10 cellular contexts compared by ENCODE assay signal in the genomic region with DNA sequence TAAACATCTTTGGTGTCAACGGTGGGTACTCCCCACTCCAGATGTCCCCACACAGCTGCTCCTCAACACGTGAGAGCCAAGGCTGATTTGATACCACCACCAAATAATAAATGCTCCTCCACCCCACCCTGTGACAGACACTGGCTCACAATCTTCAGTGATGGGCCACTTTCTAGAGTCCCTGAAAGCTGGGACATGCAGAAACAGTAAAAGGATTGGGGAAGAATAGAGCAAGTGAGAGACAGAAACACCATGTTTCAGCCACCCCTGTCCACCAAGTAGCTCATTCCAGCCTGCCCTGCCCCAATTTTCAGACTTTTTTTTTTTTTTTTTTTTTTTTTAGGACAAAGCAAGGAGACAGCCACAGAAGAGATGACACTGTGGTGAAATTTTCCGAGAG. TPM values are rescaled to one million over a fixed set of nuclear protein-coding genes. Genes with fewer than 3 reads are reported as not detected.
A peak's percentile ranks its signal among the peaks of the same experiment; 100 is the strongest.
DNase-seq lines count a peak whose midpoint lies in the region; ATAC-seq, FAIRE-seq and TF ChIP-seq lines count a peak whose summit lies in the region.
"Had no signal": no experiment of that assay in that cellular context is flagged by ENCODE, and none has a peak within 500 bp of the region (broad histone marks: within the 10 kb centered on the region; RNA-seq: fewer than 3 reads in every experiment).

No MANE protein-coding gene starts in this region.

- WGBS in GM12878 (ENCODE audit: insufficient coverage, insufficient replicate concordance, low lambda C conversion rate, missing lambda C conversion rate): 65% methylated on average over 3 of the region's 3 CpGs
- WGBS in thyroid gland, 2 donors: 74 to 78% methylated on average over 3 of the region's 3 CpGs

- peaks cover 33% of the 10 kb centered on the region for H3K4me1 Mint-ChIP-seq in MCF 10A (ENCODE audit: insufficient read depth, unreplicated experiment)
- H3K4me1 Mint-ChIP-seq in mesothelial cell of epicardium: peaks cover 16% of the 10 kb centered on the region

- H3K9me3 ChIP-seq in breast epithelium (no peaks in the 10 kb centered on the region), GM12878 (replicated peaks; ENCODE audit: control insufficient read depth, insufficient read depth, low read length) (no peaks in the 10 kb centered on the region), thyroid gland (no peaks in the 10 kb centered on the region)

- DNase-seq in MCF 10A (ENCODE audit: unreplicated experiment) (peak; percentile 42), breast epithelium (ENCODE audit: low spot score in 2 of 2) (no peak), GM12878 (ENCODE audit: low read depth, low spot score) (no peak), mesothelial cell of epicardium (ENCODE audit: low spot score in 2 of 2, unreplicated experiment in 2 of 2) (no peak), thyroid gland (no peak), middle frontal gyrus (ENCODE audit: extremely low spot score, low spot score) (no peak), EL (no peak)
- DNase-seq: NCI-H2081 treated with DMSO at 0.1 percent for 48 hours had no signal

- H3K27me3 ChIP-seq in breast epithelium: no peaks in the 10 kb centered on the region
- H3K27me3 ChIP-seq in GM12878 (replicated peaks in 1 of 2; ENCODE audit: control insufficient read depth in 2 of 2, insufficient read depth in 2 of 2, low read length in 1 of 2): no peaks in the 10 kb centered on the region
- H3K27me3 ChIP-seq in thyroid gland: no peaks in the 10 kb centered on the region

- POLR2A ChIA-PET in MCF 10A (lab: Yijun Ruan, JAX) (interaction anchor here (0.6 to 4.7 kb wide), 8 partner anchors 10 to 62 kb away, joined by 3 to 29 read pairs (median 3); partner anchors contain the start of gene POMP), GM12878 (lab: Charles Lee) (no interaction called here)

- peak overlapping the region in 1 of 3 donors; percentile 70 for H3K4me3 ChIP-seq in breast epithelium
- no peak overlapping the region for H3K4me3 ChIP-seq in GM12878
- H3K4me3 ChIP-seq in thyroid gland (replicated peaks in 1 of 3): no peak overlapping the region

- H3K27ac ChIP-seq in breast epithelium (peak overlapping the region in 1 of 2 donors; percentile 65), GM12878 (ENCODE audit: control insufficient read depth, insufficient read depth) (no peak overlapping the region), thyroid gland (peak overlapping the region in 2 of 3 donors; percentile 41 to 89)
- H3K27ac ChIP-seq: BLaER1 had no signal

- H3K4me2 ChIP-seq in GM12878 (ENCODE audit: control insufficient read depth, insufficient read depth): peak overlapping the region; percentile 65; the same call in 1 of the 2 replicates

- no peak for TF ChIP-seq RAD21 in GM12878 (IDR thresholded peaks at IDR 0.05; ENCODE audit: insufficient read depth, low read depth, low read length)

- no peaks in the 10 kb centered on the region for H3K79me2 ChIP-seq in GM12878 (ENCODE audit: control insufficient read depth, insufficient read depth, low read length)

- TF ChIP-seq POLR2A in breast epithelium (IDR thresholded peaks at IDR 0.05) (no peak), GM12878 (IDR thresholded peaks at IDR 0.05; ENCODE audit: low read depth, low read length) (no peak), thyroid gland (IDR thresholded peaks at IDR 0.05) (no peak)

- H3K36me3 Mint-ChIP-seq in MCF 10A (ENCODE audit: insufficient read depth, unreplicated experiment): peaks cover 10% of the 10 kb centered on the region
- no peaks in the 10 kb centered on the region for H3K36me3 Mint-ChIP-seq in mesothelial cell of epicardium

- in situ Hi-C loops in GM12878 (cut with MboI): no loop called here

- TF ChIP-seq CTCF in MCF 10A (IDR thresholded peaks at IDR 0.05; ENCODE audit: unreplicated experiment): no peak
- TF ChIP-seq CTCF in breast epithelium (IDR thresholded peaks at IDR 0.05): no peak
- TF ChIP-seq CTCF in GM12878 (IDR thresholded peaks at IDR 0.05 in 2 of 3, conservative IDR thresholded peaks at IDR 0.05 in 1 of 3; ENCODE audit: control insufficient read depth in 2 of 3, extremely low read depth in 1 of 3, insufficient read depth in 1 of 3, low read depth in 3 of 3, low read length in 3 of 3): no peak
- no peak for TF ChIP-seq CTCF in mesothelial cell of epicardium (IDR thresholded peaks at IDR 0.05; ENCODE audit: unreplicated experiment)
- TF ChIP-seq CTCF in thyroid gland (IDR thresholded peaks at IDR 0.05): no peak

- H2AFZ ChIP-seq in GM12878 (ENCODE audit: control insufficient read depth, low read depth, low read length): no peak overlapping the region

- no peaks in the 10 kb centered on the region for H3K36me3 ChIP-seq in breast epithelium
- H3K36me3 ChIP-seq in GM12878 (ENCODE audit: control insufficient read depth in 2 of 2, insufficient read depth in 2 of 2, low read length in 1 of 2): no peaks in the 10 kb centered on the region
- H3K36me3 ChIP-seq in thyroid gland: no peaks in the 10 kb centered on the region
- H3K36me3 ChIP-seq: BLaER1 had no signal

- H4K20me1 ChIP-seq in GM12878 (ENCODE audit: control insufficient read depth, insufficient read depth): no peaks in the 10 kb centered on the region
- H4K20me1 ChIP-seq: BLaER1 had no signal

- H3K4me1 ChIP-seq in breast epithelium: no peaks in the 10 kb centered on the region
- H3K4me1 ChIP-seq in GM12878 (ENCODE audit: control insufficient read depth, insufficient read depth, low read length): no peaks in the 10 kb centered on the region
- peaks cover 6 to 15% of the 10 kb centered on the region in 2 donors for H3K4me1 ChIP-seq in thyroid gland

- H3K9ac ChIP-seq in GM12878 (ENCODE audit: control insufficient read depth, insufficient read depth, low read length): no peak overlapping the region
- H3K9ac ChIP-seq: BLaER1 had no signal

- BruUV-seq in MCF 10A (replicated peaks; lab: Mats Ljungman, UMichigan) (no TSS peak), GM12878 (replicated peaks; lab: Mats Ljungman, UMichigan) (no TSS peak)

- ATAC-seq in GM12878: no peak
- no peak for ATAC-seq in GM19452 (IDR thresholded peaks at IDR 0.05; ENCODE audit: unreplicated experiment)

- TF ChIP-seq EP300 in GM12878 (IDR thresholded peaks at IDR 0.05; ENCODE audit: borderline replicate concordance in 1 of 2, control insufficient read depth in 1 of 2, low read depth in 2 of 2, low read length in 2 of 2): no peak

- H3K27me3 Mint-ChIP-seq in MCF 10A (ENCODE audit: insufficient read depth, unreplicated experiment): no peaks in the 10 kb centered on the region
- peaks cover 11% of the 10 kb centered on the region for H3K27me3 Mint-ChIP-seq in mesothelial cell of epicardium (ENCODE audit: low read depth)

- H3K4me3 Mint-ChIP-seq in MCF 10A (ENCODE audit: unreplicated experiment): peak overlapping the region; percentile 81
- peak overlapping the region; percentile 43 for H3K4me3 Mint-ChIP-seq in mesothelial cell of epicardium

- H3K9me3 Mint-ChIP-seq in MCF 10A (ENCODE audit: unreplicated experiment): no peaks in the 10 kb centered on the region
- H3K9me3 Mint-ChIP-seq in mesothelial cell of epicardium: no peaks in the 10 kb centered on the region

- RAD21 ChIA-PET in GM12878 (lab: Charles Lee; ENCODE audit: unreplicated experiment): interaction anchor here (0.8 to 1.3 kb wide), 2 partner anchors 74 to 182 kb away, joined by 3 to 4 read pairs; no protein-coding TSS in a partner anchor

- no peak for FAIRE-seq in GM12878 (lab: Jason Lieb, UNC)

- CTCF ChIA-PET in MCF 10A (lab: Yijun Ruan, JAX): interaction anchor here (0.6 to 1.2 kb wide), 6 partner anchors 10 to 890 kb away, joined by 3 to 5 read pairs (median 4); no protein-coding TSS in a partner anchor
- CTCF ChIA-PET in GM12878 (lab: Yijun Ruan, JAX): interaction anchor here (1.0 to 1.7 kb wide), 2 partner anchors 19 to 76 kb away, joined by 3 read pairs; no protein-coding TSS in a partner anchor

- intact Hi-C loops in MCF 10A (cut with micrococcal nuclease) (loop anchor here (5.0 kb wide), 1 partner anchor 40 kb away; no protein-coding TSS in a partner anchor), breast epithelium (cut with DNase I; ENCODE audit: low total_unique reads) (no loop called here), GM12878 (cut with micrococcal nuclease; ENCODE audit: unreplicated experiment) (no loop called here), thyroid gland (cut with DNase I) (no loop called here)

- SMC1A ChIA-PET in GM12878 (lab: Charles Lee; ENCODE audit: uncharacterized antibody, unreplicated experiment): interaction anchor here (0.7 to 1.1 kb wide), 3 partner anchors 32 to 756 kb away, joined by 3 read pairs; no protein-coding TSS in a partner anchor

- peak overlapping the region; percentile 93 for H3K27ac Mint-ChIP-seq in MCF 10A (ENCODE audit: low read depth, unreplicated experiment)
- H3K27ac Mint-ChIP-seq in mesothelial cell of epicardium: no peak overlapping the region

RNA-seq across cellular contexts. Expression of gene SLC46A3, which starts 1.6 kb away (rescaled TPM):
- 6.4 and 8.1 TPM in 2 replicates for total RNA-seq in MCF 10A (2022)
- total RNA-seq in breast epithelium: 10 to 100 TPM; 17.1 to 29.7 (median 25.6) TPM
- total RNA-seq in GM12878 (2013; cell fraction: nucleolus; rRNA removed): 11.1 and 11.3 TPM in 2 replicates
- 10.6 and 10.7 TPM in 2 replicates for total RNA-seq in GM12878 (2014; rRNA removed)
- total RNA-seq in GM12878 (2014; rRNA removed; fragmentation: Illumina TruSeq; extraction: Trizol): 7.3 and 8.2 TPM in 2 replicates
- total RNA-seq in GM12878 (2021): 8.3 and 9.5 TPM in 2 replicates
- polyA plus RNA-seq in GM12878 (2011; ENCODE audit: low read depth): 4.6 TPM
- 15.6 and 17.5 TPM in 2 replicates for polyA plus RNA-seq in GM12878 (2011; rRNA removed)
- polyA plus RNA-seq in GM12878 (2011; cell fraction: cytosol; rRNA removed): 7.1 and 8.1 TPM in 2 replicates
- polyA plus RNA-seq in GM12878 (2011; cell fraction: nucleus; rRNA removed): 11.6 and 12.3 TPM in 2 replicates
- polyA plus RNA-seq in GM12878 (2012): 6.8 and 7.2 TPM in 2 replicates
- polyA plus RNA-seq in GM12878 (2014; fragmentation: Illumina TruSeq; extraction: Trizol): 9.3 and 14.0 TPM in 2 replicates
- 1 to 10 TPM; 2.9 to 3.8 TPM for polyA plus RNA-seq in GM12878 (2014; fragmentation: Nextera tagmentation; extraction: Ambion mirVana)
- 9.8 TPM in 2 replicates for polyA plus RNA-seq in GM12878 (2014; rRNA removed)
- polyA plus RNA-seq in GM12878 (2016; fragmentation: Nextera tagmentation; extraction: Ambion mirVana): 10 to 100 TPM in 1 of 2 experiments, 1 to 10 TPM in 1; 9.3 to 12.0 TPM
- polyA minus RNA-seq in GM12878 (2011; rRNA and poly(A)+ RNA removed): 7.3 and 11.3 TPM in 2 replicates
- 2.7 TPM in 2 replicates for polyA minus RNA-seq in GM12878 (2011; cell fraction: cytosol; rRNA and poly(A)+ RNA removed)
- 5.6 and 8.9 TPM in 2 replicates for polyA minus RNA-seq in GM12878 (2011; cell fraction: nucleus; rRNA and poly(A)+ RNA removed)
- total RNA-seq in mesothelial cell of epicardium: 5.8 to 6.4 TPM (median 6.1 TPM) in 3 replicates
- 10 to 100 TPM; 16.4 to 28.7 (median 26.8) TPM for total RNA-seq in thyroid gland

RNA-seq across cellular contexts. Expression of gene POMP, which starts 58.2 kb away (rescaled TPM):
- total RNA-seq in MCF 10A (2022) (103 and 136 TPM in 2 replicates), breast epithelium (10 to 100 TPM; 47.3 to 72.5 (median 65.5) TPM), GM12878 (2014; rRNA removed) (96.5 and 108 TPM in 2 replicates), GM12878 (2014; rRNA removed; fragmentation: Illumina TruSeq; extraction: Trizol) (123 and 132 TPM in 2 replicates), GM12878 (2021) (101 TPM in 2 replicates), mesothelial cell of epicardium (49.6 to 50.5 TPM (median 49.7 TPM) in 3 replicates), thyroid gland (10 to 100 TPM; 23.3 to 70.0 (median 45.4) TPM)
- total RNA-seq in GM12878 (2013; cell fraction: nucleolus; rRNA removed): 12.9 and 14.2 TPM in 2 replicates
- polyA plus RNA-seq in GM12878 (2011; ENCODE audit: low read depth): 83.2 TPM
- polyA plus RNA-seq in GM12878 (2011; rRNA removed) (155 and 228 TPM in 2 replicates), GM12878 (2014; fragmentation: Illumina TruSeq; extraction: Trizol) (128 and 154 TPM in 2 replicates), GM12878 (2014; fragmentation: Nextera tagmentation; extraction: Ambion mirVana) (100 to 1,000 TPM; 655 to 668 TPM), GM12878 (2014; rRNA removed) (83.7 and 90.4 TPM in 2 replicates), GM12878 (2016; fragmentation: Nextera tagmentation; extraction: Ambion mirVana) (100 to 1,000 TPM; 430 to 468 TPM)
- 38.3 and 55.6 TPM in 2 replicates for polyA plus RNA-seq in GM12878 (2011; cell fraction: cytosol; rRNA removed)
- polyA plus RNA-seq in GM12878 (2011; cell fraction: nucleus; rRNA removed): 33.6 and 36.4 TPM in 2 replicates
- polyA plus RNA-seq in GM12878 (2012): 132 and 145 TPM in 2 replicates
- 46.6 and 69.1 TPM in 2 replicates for polyA minus RNA-seq in GM12878 (2011; rRNA and poly(A)+ RNA removed)
- 25.9 and 26.6 TPM in 2 replicates for polyA minus RNA-seq in GM12878 (2011; cell fraction: cytosol; rRNA and poly(A)+ RNA removed)
- polyA minus RNA-seq in GM12878 (2011; cell fraction: nucleus; rRNA and poly(A)+ RNA removed): 12.1 and 12.6 TPM in 2 replicates
